In the genomic region with DNA sequence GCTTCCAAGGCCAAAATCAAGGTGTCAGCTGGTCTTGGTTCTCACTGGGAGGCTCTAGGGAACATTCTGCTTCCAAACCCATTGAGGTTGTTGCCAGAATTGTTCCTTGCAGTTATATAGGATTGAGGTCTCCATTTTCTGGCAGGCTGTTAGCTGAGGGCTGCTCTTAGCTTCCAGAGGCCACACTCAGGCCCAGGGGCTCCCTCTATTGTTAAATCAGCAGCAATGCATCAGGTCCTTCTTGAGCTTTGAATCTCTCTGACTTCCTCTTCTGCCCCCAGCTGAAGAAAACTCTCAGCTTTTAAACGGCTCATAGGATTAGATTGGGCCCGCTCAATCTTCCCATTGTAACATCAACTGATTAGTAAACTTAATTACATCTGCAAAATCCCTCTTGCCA, we compare ENCODE assay signal across 1 cellular context.
TF ChIP-seq lines count a peak whose summit lies in the region.

No MANE protein-coding gene starts in this region.

TF ChIP-seq in HCT116, 20 proteins besides CTCF, POLR2A, EP300 and RAD21 (continued from another document):
- TF ChIP-seq, protein P1, sequence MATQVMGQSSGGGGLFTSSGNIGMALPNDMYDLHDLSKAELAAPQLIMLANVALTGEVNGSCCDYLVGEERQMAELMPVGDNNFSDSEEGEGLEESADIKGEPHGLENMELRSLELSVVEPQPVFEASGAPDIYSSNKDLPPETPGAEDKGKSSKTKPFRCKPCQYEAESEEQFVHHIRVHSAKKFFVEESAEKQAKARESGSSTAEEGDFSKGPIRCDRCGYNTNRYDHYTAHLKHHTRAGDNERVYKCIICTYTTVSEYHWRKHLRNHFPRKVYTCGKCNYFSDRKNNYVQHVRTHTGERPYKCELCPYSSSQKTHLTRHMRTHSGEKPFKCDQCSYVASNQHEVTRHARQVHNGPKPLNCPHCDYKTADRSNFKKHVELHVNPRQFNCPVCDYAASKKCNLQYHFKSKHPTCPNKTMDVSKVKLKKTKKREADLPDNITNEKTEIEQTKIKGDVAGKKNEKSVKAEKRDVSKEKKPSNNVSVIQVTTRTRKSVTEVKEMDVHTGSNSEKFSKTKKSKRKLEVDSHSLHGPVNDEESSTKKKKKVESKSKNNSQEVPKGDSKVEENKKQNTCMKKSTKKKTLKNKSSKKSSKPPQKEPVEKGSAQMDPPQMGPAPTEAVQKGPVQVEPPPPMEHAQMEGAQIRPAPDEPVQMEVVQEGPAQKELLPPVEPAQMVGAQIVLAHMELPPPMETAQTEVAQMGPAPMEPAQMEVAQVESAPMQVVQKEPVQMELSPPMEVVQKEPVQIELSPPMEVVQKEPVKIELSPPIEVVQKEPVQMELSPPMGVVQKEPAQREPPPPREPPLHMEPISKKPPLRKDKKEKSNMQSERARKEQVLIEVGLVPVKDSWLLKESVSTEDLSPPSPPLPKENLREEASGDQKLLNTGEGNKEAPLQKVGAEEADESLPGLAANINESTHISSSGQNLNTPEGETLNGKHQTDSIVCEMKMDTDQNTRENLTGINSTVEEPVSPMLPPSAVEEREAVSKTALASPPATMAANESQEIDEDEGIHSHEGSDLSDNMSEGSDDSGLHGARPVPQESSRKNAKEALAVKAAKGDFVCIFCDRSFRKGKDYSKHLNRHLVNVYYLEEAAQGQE (IDR thresholded peaks at IDR 0.05; ENCODE audit: low read depth) = no peak
- TF ChIP-seq, protein P2, sequence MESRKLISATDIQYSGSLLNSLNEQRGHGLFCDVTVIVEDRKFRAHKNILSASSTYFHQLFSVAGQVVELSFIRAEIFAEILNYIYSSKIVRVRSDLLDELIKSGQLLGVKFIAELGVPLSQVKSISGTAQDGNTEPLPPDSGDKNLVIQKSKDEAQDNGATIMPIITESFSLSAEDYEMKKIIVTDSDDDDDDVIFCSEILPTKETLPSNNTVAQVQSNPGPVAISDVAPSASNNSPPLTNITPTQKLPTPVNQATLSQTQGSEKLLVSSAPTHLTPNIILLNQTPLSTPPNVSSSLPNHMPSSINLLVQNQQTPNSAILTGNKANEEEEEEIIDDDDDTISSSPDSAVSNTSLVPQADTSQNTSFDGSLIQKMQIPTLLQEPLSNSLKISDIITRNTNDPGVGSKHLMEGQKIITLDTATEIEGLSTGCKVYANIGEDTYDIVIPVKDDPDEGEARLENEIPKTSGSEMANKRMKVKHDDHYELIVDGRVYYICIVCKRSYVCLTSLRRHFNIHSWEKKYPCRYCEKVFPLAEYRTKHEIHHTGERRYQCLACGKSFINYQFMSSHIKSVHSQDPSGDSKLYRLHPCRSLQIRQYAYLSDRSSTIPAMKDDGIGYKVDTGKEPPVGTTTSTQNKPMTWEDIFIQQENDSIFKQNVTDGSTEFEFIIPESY (IDR thresholded peaks at IDR 0.05; ENCODE audit: extremely low read depth, insufficient replicate concordance, low read length) = no peak
- no peak for TF ChIP-seq JUND (IDR thresholded peaks at IDR 0.05)
- TF ChIP-seq SP1 (IDR thresholded peaks at IDR 0.05; ENCODE audit: low read depth) = no peak
- no peak for TF ChIP-seq EZH2phosphoT487 (IDR thresholded peaks at IDR 0.05; ENCODE audit: borderline replicate concordance)
- TF ChIP-seq EGR1 (IDR thresholded peaks at IDR 0.05; ENCODE audit: low read depth) = no peak
- TF ChIP-seq EZH2 (IDR thresholded peaks at IDR 0.05) = no peak
- TF ChIP-seq TCF7L2 (IDR thresholded peaks at IDR 0.05; ENCODE audit: borderline replicate concordance, extremely low read depth, insufficient read depth, insufficient read length) = no peak
- no peak for TF ChIP-seq ELF1 (IDR thresholded peaks at IDR 0.05; ENCODE audit: borderline replicate concordance, low read depth)
- no peak for TF ChIP-seq CEBPB (IDR thresholded peaks at IDR 0.05; ENCODE audit: low read depth)
- TF ChIP-seq, protein P3, sequence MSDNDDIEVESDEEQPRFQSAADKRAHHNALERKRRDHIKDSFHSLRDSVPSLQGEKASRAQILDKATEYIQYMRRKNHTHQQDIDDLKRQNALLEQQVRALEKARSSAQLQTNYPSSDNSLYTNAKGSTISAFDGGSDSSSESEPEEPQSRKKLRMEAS (IDR thresholded peaks at IDR 0.05) = no peak
- no peak for TF ChIP-seq ZNF274 (IDR thresholded peaks at IDR 0.05; ENCODE audit: low read depth, low read length)
- no peak for TF ChIP-seq SIN3A (IDR thresholded peaks at IDR 0.05; ENCODE audit: low read depth)
- no peak for TF ChIP-seq SRF (IDR thresholded peaks at IDR 0.05; ENCODE audit: low read depth)
- TF ChIP-seq ZFX (IDR thresholded peaks at IDR 0.05) = no peak
